In genomic region chr2:155100261-155100660, GRCh38 we compare ENCODE assay signal across 25 cellular contexts.
DNase-seq lines count a peak whose midpoint lies in the region; ATAC-seq, FAIRE-seq and TF ChIP-seq lines count a peak whose summit lies in the region.
"Had no signal": no experiment of that assay in that cellular context is flagged by ENCODE, and none has a peak within 500 bp of the region (broad histone marks: within the 10 kb centered on the region; RNA-seq: fewer than 3 reads in every experiment).

No MANE protein-coding gene starts in this region.

- no peak overlapping the region for H4K91ac ChIP-seq in IMR-90 (ENCODE audit: insufficient read depth, low read depth, low read length)
- no peak overlapping the region for H4K91ac ChIP-seq in H1 (replicated peaks; ENCODE audit: insufficient read length, low read length)

- peaks cover 30% of the 10 kb centered on the region for H3K36me3 Mint-ChIP-seq in GM23338 (ENCODE audit: low read depth)
- peaks cover 5% of the 10 kb centered on the region for H3K36me3 Mint-ChIP-seq in endothelial cell (ENCODE audit: low read depth, unreplicated experiment)
- H3K36me3 Mint-ChIP-seq: activated naive CD8-positive, alpha-beta T cell treated with anti-CD3 and anti-CD28 coated beads, Interleukin-2, amount 10 ng/mL, durations not matched to agents 7 days and 5 days had no signal

- H3K4ac ChIP-seq in IMR-90 (ENCODE audit: low read depth, low read length) (no peak overlapping the region), H1 (replicated peaks; ENCODE audit: insufficient read length, low read depth, low read length) (no peak overlapping the region), mesendoderm (ENCODE audit: low read depth, low read length) (no peak overlapping the region)

- no peak overlapping the region for H2BK5ac ChIP-seq in IMR-90 (ENCODE audit: low read depth, low read length, poor library complexity, severe bottlenecking)
- no peak overlapping the region for H2BK5ac ChIP-seq in H1 (ENCODE audit: low read depth, low read length)
- H2BK5ac ChIP-seq in mesendoderm (ENCODE audit: low read length) = no peak overlapping the region

- FAIRE-seq in H1 (lab: Jason Lieb, UNC) = no peak
- FAIRE-seq: D721Med, G401.6 had no signal

- TF ChIP-seq POLR2A in IMR-90 (IDR thresholded peaks at IDR 0.05; ENCODE audit: low read depth, low read length) (no peak), H1 (IDR thresholded peaks at IDR 0.05; ENCODE audit: control extremely low read depth in 1 of 2, low read depth in 2 of 2, low read length in 2 of 2) (no peak)

- peak overlapping the region; percentile 47; the same call in 1 of the 2 replicates for H3K27ac Mint-ChIP-seq in GM23338
- no peak overlapping the region for H3K27ac Mint-ChIP-seq in endothelial cell (ENCODE audit: unreplicated experiment)
- H3K27ac Mint-ChIP-seq: activated naive CD8-positive, alpha-beta T cell treated with anti-CD3 and anti-CD28 coated beads, Interleukin-2, amount 10 ng/mL, durations not matched to agents 7 days and 5 days; nephron progenitor cell; T-helper 17 cell had no signal

- no peaks in the 10 kb centered on the region for H3K9me1 ChIP-seq in IMR-90 (ENCODE audit: insufficient read depth, low read length)

- H3K27me3 ChIP-seq in GM23338 (ENCODE audit: insufficient read depth) (no peaks in the 10 kb centered on the region), IMR-90 (ENCODE audit: control insufficient read depth, insufficient read depth, low read length) (no peaks in the 10 kb centered on the region), H1 (replicated peaks in 1 of 4; ENCODE audit: control insufficient read depth in 3 of 4, extremely low read depth in 1 of 4, insufficient read depth in 3 of 4, low read length in 3 of 4) (no peaks in the 10 kb centered on the region), mesendoderm (ENCODE audit: insufficient read depth, low read length, poor library complexity) (no peaks in the 10 kb centered on the region)
- H3K27me3 ChIP-seq: ovary, transverse colon had no signal

- dilution Hi-C loops in IMR-90 (cut with HindIII; ENCODE audit: low sequenced_read_pairs, unreplicated experiment) = no loop called here

- no peak for TF ChIP-seq EP300 in H1 (IDR thresholded peaks at IDR 0.05; ENCODE audit: borderline replicate concordance in 1 of 2, low read depth in 2 of 2, low read length in 2 of 2)

- in situ Hi-C loops in IMR-90 (cut with MboI; ENCODE audit: low sequenced_read_pairs) = no loop called here

- TF ChIP-seq CTCF in GM23338 (conservative IDR thresholded peaks at IDR 0.05; ENCODE audit: low read depth in 2 of 2) = no peak
- no peak for TF ChIP-seq CTCF in IMR-90 (conservative IDR thresholded peaks at IDR 0.05; ENCODE audit: low read depth, low read length)
- no peak for TF ChIP-seq CTCF in H1 (IDR thresholded peaks at IDR 0.05; ENCODE audit: control extremely low read depth in 1 of 3, insufficient read depth in 1 of 3, low read depth in 1 of 3, low read length in 3 of 3)
- TF ChIP-seq CTCF in endothelial cell (IDR thresholded peaks at IDR 0.05; ENCODE audit: unreplicated experiment) = no peak

- H2BK12ac ChIP-seq in H1 (ENCODE audit: low read depth, low read length) = peak overlapping the region; percentile 75; the same call in 1 of the 2 replicates

- POLR2A ChIA-PET in IMR-90 (lab: Charles Lee; ENCODE audit: unreplicated experiment) = no interaction called here
- POLR2A ChIA-PET in H1 (lab: Charles Lee; ENCODE audit: partially characterized antibody) = no interaction called here

- H3K27me3 Mint-ChIP-seq in GM23338 (ENCODE audit: insufficient read depth, low read depth, poor library complexity) (peaks cover 6% of the 10 kb centered on the region), endothelial cell (ENCODE audit: unreplicated experiment) (no peaks in the 10 kb centered on the region)
- H3K27me3 Mint-ChIP-seq: activated naive CD8-positive, alpha-beta T cell treated with anti-CD3 and anti-CD28 coated beads, Interleukin-2, amount 10 ng/mL, durations not matched to agents 7 days and 5 days; T-helper 17 cell had no signal

- H3K56ac ChIP-seq in IMR-90 (ENCODE audit: extremely low read depth, insufficient read depth, low read length) (no peak overlapping the region), H1 (replicated peaks; ENCODE audit: insufficient read length, low read depth, low read length) (no peak overlapping the region), mesendoderm (ENCODE audit: low read length) (peak overlapping the region; percentile 28)

- no peak overlapping the region for H2AK9ac ChIP-seq in IMR-90 (replicated peaks; ENCODE audit: low read depth, low read length, poor library complexity)

- H3K23me2 ChIP-seq in H1 (ENCODE audit: low read depth, low read length) = no peaks in the 10 kb centered on the region

- H3K23ac ChIP-seq in IMR-90 (ENCODE audit: low read depth, low read length) (no peak overlapping the region), H1 (ENCODE audit: insufficient read length) (no peak overlapping the region), mesendoderm (ENCODE audit: low read length) (no peak overlapping the region)

- H3K36me3 ChIP-seq in GM23338 (ENCODE audit: insufficient read depth) (no peaks in the 10 kb centered on the region), IMR-90 (ENCODE audit: control insufficient read depth, insufficient read depth, low read length) (no peaks in the 10 kb centered on the region), H1 (ENCODE audit: control insufficient read depth in 2 of 4, insufficient read depth in 4 of 4, low read length in 3 of 4) (no peaks in the 10 kb centered on the region), mesendoderm (ENCODE audit: control insufficient read depth, insufficient read depth, low read length) (no peaks in the 10 kb centered on the region)
- H3K36me3 ChIP-seq: lower lobe of right lung, ovary, transverse colon had no signal

- no peak overlapping the region for H3K27ac ChIP-seq in GM23338 (ENCODE audit: low read depth)
- no peak overlapping the region for H3K27ac ChIP-seq in IMR-90 (ENCODE audit: insufficient read depth, low read length)
- no peak overlapping the region for H3K27ac ChIP-seq in H1 (ENCODE audit: low read depth, low read length)
- H3K27ac ChIP-seq in mesendoderm (ENCODE audit: low read depth, low read length) = peak overlapping the region; percentile 24
- H3K27ac ChIP-seq: lower lobe of right lung, ovary, transverse colon had no signal

- H2AFZ ChIP-seq in GM23338 (no peak overlapping the region), IMR-90 (replicated peaks; ENCODE audit: low read length, poor library complexity) (no peak overlapping the region), H1 (ENCODE audit: low read length) (peak overlapping the region; percentile 27; the same call in 1 of the 2 replicates)

- no peaks in the 10 kb centered on the region for H3K4me1 ChIP-seq in GM23338 (ENCODE audit: insufficient read depth)
- H3K4me1 ChIP-seq in IMR-90 (ENCODE audit: control insufficient read depth, insufficient read depth, low read length) = no peaks in the 10 kb centered on the region
- peaks cover 0 to 4% (median 2%) of the 10 kb centered on the region in 4 experiments; a peak in 3 of 7 replicates for H3K4me1 ChIP-seq in H1 (replicated peaks in 1 of 4; ENCODE audit: control insufficient read depth in 3 of 4, insufficient read depth in 4 of 4, low read length in 3 of 4)
- H3K4me1 ChIP-seq in mesendoderm (ENCODE audit: control insufficient read depth, low read depth, low read length) = no peaks in the 10 kb centered on the region
- H3K4me1 ChIP-seq: lower lobe of right lung, transverse colon had no signal

- H3K4me1 Mint-ChIP-seq in GM23338 = peaks cover 7% of the 10 kb centered on the region
- no peaks in the 10 kb centered on the region for H3K4me1 Mint-ChIP-seq in endothelial cell (ENCODE audit: unreplicated experiment)
- H3K4me1 Mint-ChIP-seq: activated naive CD8-positive, alpha-beta T cell treated with anti-CD3 and anti-CD28 coated beads, Interleukin-2, amount 10 ng/mL, durations not matched to agents 7 days and 5 days; T-helper 17 cell had no signal

- no peaks in the 10 kb centered on the region for H4K20me1 ChIP-seq in GM23338 (replicated peaks; ENCODE audit: insufficient read depth)
- H4K20me1 ChIP-seq in IMR-90 (ENCODE audit: insufficient read depth, low read length) = no peaks in the 10 kb centered on the region
- H4K20me1 ChIP-seq in H1 (replicated peaks in 1 of 2; ENCODE audit: control insufficient read depth in 1 of 2, insufficient read depth in 2 of 2, low read length in 2 of 2) = no peaks in the 10 kb centered on the region

- H3K4me3 ChIP-seq in GM23338 (no peak overlapping the region), IMR-90 (ENCODE audit: insufficient read depth, low read depth, low read length) (no peak overlapping the region), H1 (ENCODE audit: extremely low read depth in 1 of 4, insufficient read depth in 2 of 4, low read depth in 3 of 4, low read length in 4 of 4) (no peak overlapping the region), mesendoderm (ENCODE audit: low read length) (no peak overlapping the region)
- H3K4me3 ChIP-seq: lower lobe of right lung, ovary, transverse colon had no signal

- H2BK20ac ChIP-seq in IMR-90 (ENCODE audit: low read depth, low read length) (no peak overlapping the region), H1 (ENCODE audit: low read length) (peak overlapping the region; percentile 18; the same call in 1 of the 2 replicates)

- no TSS peak for BruUV-seq in IMR-90 (replicated peaks; lab: Mats Ljungman, UMichigan)

- TF ChIP-seq RAD21 in IMR-90 (IDR thresholded peaks at IDR 0.05; ENCODE audit: low read length) (no peak), H1 (IDR thresholded peaks at IDR 0.05 in 1 of 2, conservative IDR thresholded peaks at IDR 0.05 in 1 of 2; ENCODE audit: low read depth in 2 of 2, low read length in 2 of 2) (peak in 1 of 2 experiments; percentile 20; a peak in 1 of 4 replicates)

- H3K4me2 ChIP-seq in GM23338 (no peak overlapping the region), IMR-90 (ENCODE audit: low read depth, low read length) (no peak overlapping the region), H1 (ENCODE audit: insufficient read depth in 1 of 2, low read depth in 2 of 2, low read length in 2 of 2) (no peak overlapping the region), mesendoderm (ENCODE audit: low read length) (no peak overlapping the region)

- H3K4me3 Mint-ChIP-seq in GM23338 (no peak overlapping the region), endothelial cell (ENCODE audit: unreplicated experiment) (no peak overlapping the region)
- H3K4me3 Mint-ChIP-seq: activated naive CD8-positive, alpha-beta T cell treated with anti-CD3 and anti-CD28 coated beads, Interleukin-2, amount 10 ng/mL, durations not matched to agents 7 days and 5 days; nephron progenitor cell; T-helper 17 cell had no signal

- CTCF ChIA-PET in IMR-90 (lab: Yijun Ruan, JAX) (no interaction called here), H1 (lab: Charles Lee; ENCODE audit: partially characterized antibody) (no interaction called here)

- no peak overlapping the region for H3K14ac ChIP-seq in IMR-90 (replicated peaks; ENCODE audit: low read depth, low read length)
- no peak overlapping the region for H3K14ac ChIP-seq in H1 (ENCODE audit: insufficient read length)

- no peak overlapping the region for H4K5ac ChIP-seq in IMR-90 (ENCODE audit: low read depth, low read length)
- H4K5ac ChIP-seq in H1 (ENCODE audit: insufficient read length, low read depth, low read length) = no peak overlapping the region
- no peak overlapping the region for H4K5ac ChIP-seq in mesendoderm (ENCODE audit: low read length)

- H4K8ac ChIP-seq in IMR-90 (ENCODE audit: low read depth in 2 of 2, low read length in 2 of 2) (no peak overlapping the region), H1 (ENCODE audit: extremely low read depth, insufficient read depth, low read length) (no peak overlapping the region), mesendoderm (ENCODE audit: low read depth, low read length) (no peak overlapping the region)

- H3K79me1 ChIP-seq in IMR-90 (ENCODE audit: low read depth in 1 of 2, low read length in 2 of 2) (no peaks in the 10 kb centered on the region), H1 (ENCODE audit: low read depth, low read length) (no peaks in the 10 kb centered on the region), mesendoderm (ENCODE audit: low read length) (no peaks in the 10 kb centered on the region)

- peaks cover 4% of the 10 kb centered on the region; the same call in 1 of the 2 replicates for H3K9me2 ChIP-seq in GM23338 (ENCODE audit: insufficient read depth)

- no peak overlapping the region for H2AK5ac ChIP-seq in IMR-90 (ENCODE audit: low read depth, low read length)
- no peak overlapping the region for H2AK5ac ChIP-seq in H1 (ENCODE audit: low read depth, low read length)
- no peak overlapping the region for H2AK5ac ChIP-seq in mesendoderm (ENCODE audit: low read length)

- peak; percentile 4 for DNase-seq in GM23338 (ENCODE audit: low spot score)
- no peak for DNase-seq in IMR-90
- DNase-seq in H1 (ENCODE audit: low read depth in 1 of 2, low spot score in 2 of 2) = no peak
- DNase-seq in mesendoderm = peak; percentile 75
- no peak for DNase-seq in NCI-H128 (lab: John Stamatoyannopoulos, UW; ENCODE audit: unreplicated experiment)
- no peak for DNase-seq in ecto neural progenitor cell (ENCODE audit: low spot score)
- no peak for DNase-seq in endothelial cell (ENCODE audit: low spot score)
- DNase-seq: activated effector memory CD4-positive, alpha-beta T cell treated with Interleukin-2 at 50 U/mL for 16 hours; activated naive CD8-positive, alpha-beta T cell treated with anti-CD3 and anti-CD28 coated beads, Interleukin-2, amount 10 ng/mL, durations not matched to agents 7 days and 5 days; activated T-cell treated with anti-CD3 and anti-CD28 coated beads for 4 hours; dermis blood vessel endothelial cell; H7; Karpas-422; lower lobe of right lung; NCI-H1436 treated with DMSO at 0.1 percent for 48 hours; NCI-H446 treated with DMSO at 0.1 percent for 48 hours; nephron progenitor cell; ovary; stimulated activated CD4-positive, alpha-beta T cell treated with anti-CD3 and anti-CD28 coated beads, Interleukin-2, amount 100 ng/mL, for 48 hours; T-helper 17 cell; transverse colon had no signal

- H3K9me3 ChIP-seq in IMR-90 (ENCODE audit: control insufficient read depth, insufficient read depth, low read length) (peaks cover 19% of the 10 kb centered on the region), H1 (ENCODE audit: insufficient read depth in 2 of 2, low read depth in 1 of 2, low read length in 1 of 2) (peaks cover 7 to 13% of the 10 kb centered on the region in 2 experiments; a peak in 3 of 4 replicates)
- H3K9me3 ChIP-seq: ovary had no signal

- intact Hi-C loops in IMR-90 (cut with micrococcal nuclease) = no loop called here

- no peak overlapping the region for H2BK15ac ChIP-seq in IMR-90 (ENCODE audit: low read depth, low read length)
- H2BK15ac ChIP-seq in H1 (ENCODE audit: low read length) = no peak overlapping the region
- H2BK15ac ChIP-seq in mesendoderm (replicated peaks; ENCODE audit: low read depth) = no peak overlapping the region

- no peak overlapping the region for H3K18ac ChIP-seq in IMR-90 (ENCODE audit: low read depth, low read length)
- H3K18ac ChIP-seq in H1 (ENCODE audit: extremely low read depth, low read length) = no peak overlapping the region
- peak overlapping the region; percentile 16 for H3K18ac ChIP-seq in mesendoderm (ENCODE audit: low read length)

- ATAC-seq in GM23338 (no peak), IMR-90 (ENCODE audit: low read depth) (no peak)
- ATAC-seq: Right ventricle myocardium inferior, SK-N-SH treated with all-trans-retinoic acid at 6 μM for 48 hours, T-helper 17 cell had no signal

- no CpG with 5 or more reads among the region's 2 CpGs for WGBS in IMR-90 (ENCODE audit: extremely low coverage in 2 of 2, insufficient read length in 1 of 2), 2 experiments
- 88% methylated on average over 2 of the region's 2 CpGs; no CpG with 5 or more reads in 1 of the 2 experiments for WGBS in H1 (ENCODE audit: extremely low coverage in 1 of 2, insufficient coverage in 1 of 2, insufficient read length in 1 of 2, insufficient replicate concordance in 2 of 2, low coverage in 1 of 2, low lambda C conversion rate in 2 of 2, missing lambda C conversion rate in 1 of 2), 2 experiments
- no CpG with 5 or more reads among the region's 2 CpGs for WGBS in mesendoderm (ENCODE audit: extremely low coverage, insufficient coverage, low lambda C conversion rate)

- H3F3A ChIP-seq in GM23338 (replicated peaks; ENCODE audit: low read depth) = no peaks in the 10 kb centered on the region

- H2BK120ac ChIP-seq in IMR-90 (ENCODE audit: low read depth, low read length) (no peak overlapping the region), H1 (replicated peaks; ENCODE audit: low read depth, low read length) (no peak overlapping the region), mesendoderm (ENCODE audit: low read depth, low read length) (no peak overlapping the region)

- H3K9ac ChIP-seq in IMR-90 (ENCODE audit: low read depth, low read length) (no peak overlapping the region), H1 (replicated peaks in 1 of 4; ENCODE audit: extremely low read depth in 1 of 4, low read depth in 3 of 4, low read length in 3 of 4) (no peak overlapping the region), mesendoderm (ENCODE audit: low read length) (no peak overlapping the region)

- H3K9me3 Mint-ChIP-seq in GM23338 (peaks cover 35% of the 10 kb centered on the region), endothelial cell (ENCODE audit: unreplicated experiment) (no peaks in the 10 kb centered on the region)
- H3K9me3 Mint-ChIP-seq: activated naive CD8-positive, alpha-beta T cell treated with anti-CD3 and anti-CD28 coated beads, Interleukin-2, amount 10 ng/mL, durations not matched to agents 7 days and 5 days had no signal

- no peaks in the 10 kb centered on the region for H3K79me2 ChIP-seq in GM23338 (replicated peaks; ENCODE audit: insufficient read depth)
- H3K79me2 ChIP-seq in H1 (ENCODE audit: control insufficient read depth in 1 of 2, insufficient read depth in 2 of 2, low read length in 2 of 2) = no peaks in the 10 kb centered on the region
- no peaks in the 10 kb centered on the region for H3K79me2 ChIP-seq in mesendoderm (ENCODE audit: control insufficient read depth, insufficient read depth, low read length)

Comparison
In these comparisons a context has a peak if more than half of its experiments do, and no peak if none do; other contexts are left out.
1. DNase-seq: peak in GM23338 (single experiment) and mesendoderm (single experiment); none in IMR-90 (single experiment), H1 (0 of 2), NCI-H128 (single experiment), ecto neural progenitor cell (single experiment) and endothelial cell (single experiment).